8 cellular contexts compared by ENCODE assay signal in the genomic region with DNA sequence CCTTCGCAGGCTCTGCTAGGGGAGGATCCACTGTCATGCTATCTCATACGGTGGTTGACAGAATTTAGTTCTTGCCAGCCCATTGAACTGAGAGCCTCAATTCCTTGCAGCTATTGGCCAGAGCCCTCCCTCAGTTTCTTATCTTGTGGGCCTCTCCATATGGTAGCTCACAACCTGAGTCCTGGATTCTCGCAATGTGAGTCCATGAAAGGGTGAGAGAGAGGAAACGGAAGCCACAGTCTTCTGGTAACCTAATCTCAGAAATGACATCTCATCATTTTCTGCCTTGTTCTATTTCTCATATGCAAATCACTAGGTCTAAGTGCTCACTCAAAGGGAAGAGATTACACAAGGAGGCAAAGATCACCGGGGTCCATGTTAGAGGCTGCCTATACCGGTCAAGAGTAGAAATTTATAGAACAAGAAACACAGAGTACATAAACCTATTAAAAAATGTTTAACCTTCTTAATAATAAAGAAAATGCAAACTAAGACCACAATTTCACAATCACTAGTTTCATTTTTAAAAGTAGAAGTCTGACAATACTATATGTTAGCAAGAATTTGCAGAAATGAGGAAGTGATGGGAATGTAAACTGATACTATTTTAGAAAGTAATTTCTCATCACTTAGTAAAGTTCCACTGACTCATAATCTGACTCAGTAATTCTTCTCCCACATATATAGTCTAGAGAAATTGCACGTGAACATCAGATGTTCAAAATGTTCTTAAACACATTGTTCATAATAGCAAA.
DNase-seq lines count a peak whose midpoint lies in the region; ATAC-seq, FAIRE-seq and TF ChIP-seq lines count a peak whose summit lies in the region.

No MANE protein-coding gene starts in this region.

- H3K27me3 Mint-ChIP-seq in endothelial cell (ENCODE audit: unreplicated experiment), result peaks cover 4% of the 10 kb centered on the region

- no peak overlapping the region for H3K4me3 ChIP-seq in mammary epithelial cell (replicated peaks in 1 of 3; ENCODE audit: insufficient read depth in 1 of 3, low read depth in 2 of 3, low read length in 3 of 3)

- peak overlapping the region; percentile 29 for H3K4me2 ChIP-seq in mammary epithelial cell (ENCODE audit: insufficient read depth, low read depth, low read length)

- H3K27me3 ChIP-seq in mammary epithelial cell (ENCODE audit: insufficient read depth, low read length), result no peaks in the 10 kb centered on the region

- H3K4me1 Mint-ChIP-seq in endothelial cell (ENCODE audit: unreplicated experiment), result no peaks in the 10 kb centered on the region

- WGBS in mammary epithelial cell (ENCODE audit: low coverage, missing lambda C conversion rate), result 56% methylated on average over 6 of the region's 7 CpGs

- ATAC-seq in GM21619 (IDR thresholded peaks at IDR 0.05; ENCODE audit: unreplicated experiment), result peak; percentile 91

- no peaks in the 10 kb centered on the region for H3K9me3 ChIP-seq in mammary epithelial cell (replicated peaks; ENCODE audit: insufficient read depth, low read length)

- FAIRE-seq in GM12892 (lab: Jason Lieb, UNC), result peak; percentile 90

- no peak overlapping the region for H3K9ac ChIP-seq in mammary epithelial cell (ENCODE audit: insufficient read depth, low read length)

- no peaks in the 10 kb centered on the region for H4K20me1 ChIP-seq in mammary epithelial cell (ENCODE audit: insufficient read depth, low read length)

- intact Hi-C loops in mammary epithelial cell (cut with micrococcal nuclease), result no loop called here

- no peak for TF ChIP-seq POLR2A in GM12892 (IDR thresholded peaks at IDR 0.05; ENCODE audit: low read depth, low read length)

- TF ChIP-seq CTCF in mammary epithelial cell (conservative IDR thresholded peaks at IDR 0.05 in 1 of 2, IDR thresholded peaks at IDR 0.05 in 1 of 2; ENCODE audit: extremely low read depth in 1 of 2, insufficient read depth in 1 of 2, low read depth in 1 of 2, low read length in 2 of 2), result no peak
- no peak for TF ChIP-seq CTCF in endothelial cell (IDR thresholded peaks at IDR 0.05; ENCODE audit: unreplicated experiment)

- BruUV-seq in mammary epithelial cell (replicated peaks; lab: Mats Ljungman, UMichigan), result no TSS peak

- H3K27ac Mint-ChIP-seq in endothelial cell (ENCODE audit: unreplicated experiment), result no peak overlapping the region

- no peak overlapping the region for H2AFZ ChIP-seq in mammary epithelial cell (ENCODE audit: low read depth, low read length)

- H3K4me3 Mint-ChIP-seq in endothelial cell (ENCODE audit: unreplicated experiment), result no peak overlapping the region

- H3K79me2 ChIP-seq in mammary epithelial cell (ENCODE audit: insufficient read depth, low read length), result no peaks in the 10 kb centered on the region

- no peak overlapping the region for H3K27ac ChIP-seq in mammary epithelial cell (ENCODE audit: insufficient read depth, low read depth, low read length)

- in situ Hi-C loops in mammary epithelial cell (cut with MboI; ENCODE audit: low sequenced_read_pairs in 2 of 2), result no loop called here
- in situ Hi-C loops in G401 (cut with HindIII; ENCODE audit: low sequenced_read_pairs), result no loop called here

- CTCF ChIA-PET in mammary epithelial cell (lab: Charles Lee; ENCODE audit: low non-redundant PET), result no interaction called here

- no peaks in the 10 kb centered on the region for H3K36me3 ChIP-seq in mammary epithelial cell (ENCODE audit: insufficient read depth, low read length)

- DNase-seq in GM12892 (ENCODE audit: insufficient read length), result no peak
- DNase-seq in HT1080 (ENCODE audit: low read depth), result peak; percentile 83
- DNase-seq in mammary epithelial cell, result peak; percentile 54
- DNase-seq in G401 (ENCODE audit: low spot score), result no peak
- DNase-seq in endothelial cell (ENCODE audit: low spot score), result no peak
- no peak for DNase-seq in NCI-H1092 treated with DMSO at 0.1 percent for 48 hours (lab: John Stamatoyannopoulos, UW)
- DNase-seq in NCI-H128 (lab: John Stamatoyannopoulos, UW; ENCODE audit: unreplicated experiment), result no peak

- dilution Hi-C loops in mammary epithelial cell (cut with HindIII; ENCODE audit: low sequenced_read_pairs), result no loop called here

- H3K4me1 ChIP-seq in mammary epithelial cell (ENCODE audit: insufficient read depth, low read length), result peaks cover 8% of the 10 kb centered on the region

- no peaks in the 10 kb centered on the region for H3K9me3 Mint-ChIP-seq in endothelial cell (ENCODE audit: unreplicated experiment)

- no peaks in the 10 kb centered on the region for H3K36me3 Mint-ChIP-seq in endothelial cell (ENCODE audit: low read depth, unreplicated experiment)

Comparison
In these comparisons a context has a peak if more than half of its experiments do, and no peak if none do; other contexts are left out.
1. DNase-seq: peak in HT1080 (single experiment) and mammary epithelial cell (single experiment); none in GM12892 (single experiment), G401 (single experiment), endothelial cell (single experiment), NCI-H1092 treated with DMSO at 0.1 percent for 48 hours (single experiment) and NCI-H128 (single experiment).